Comparison of ENCODE assay signal across 18 cellular contexts in genomic region chr3:13120928-13121552, GRCh38. TPM values are rescaled to one million over a fixed set of nuclear protein-coding genes. Genes with fewer than 3 reads are reported as not detected.
DNase-seq lines count a peak whose midpoint lies in the region; ATAC-seq and TF ChIP-seq lines count a peak whose summit lies in the region.
"Had no signal": no experiment of that assay in that cellular context is flagged by ENCODE, and none has a peak within 500 bp of the region (broad histone marks: within the 10 kb centered on the region; RNA-seq: fewer than 3 reads in every experiment).

No MANE protein-coding gene starts in this region.

- H2AK5ac ChIP-seq in neuronal stem cell (ENCODE audit: low read depth, low read length) (no peak overlapping the region), mesendoderm (ENCODE audit: low read length) (no peak overlapping the region), mesenchymal stem cell (ENCODE audit: low read length, severe bottlenecking) (no peak overlapping the region)

- H3K27me3 ChIP-seq in heart right ventricle = peaks cover 0 to 2% (median 0%) of the 10 kb centered on the region in 7 donors
- peaks cover 0 to 12% (median 0%) of the 10 kb centered on the region in 3 experiments for H3K27me3 ChIP-seq in neuronal stem cell (ENCODE audit: control insufficient read depth in 3 of 3, insufficient read depth in 3 of 3, low read depth in 1 of 3, low read length in 3 of 3)
- no peaks in the 10 kb centered on the region for H3K27me3 ChIP-seq in mesendoderm (ENCODE audit: insufficient read depth, low read length, poor library complexity)
- peaks cover 17 to 67% of the 10 kb centered on the region in 2 experiments for H3K27me3 ChIP-seq in mesenchymal stem cell (ENCODE audit: control insufficient read depth in 1 of 2, insufficient read depth in 1 of 2, low read length in 2 of 2)

- H3K18ac ChIP-seq in neuronal stem cell (ENCODE audit: low read length) = no peak overlapping the region
- H3K18ac ChIP-seq in mesendoderm (ENCODE audit: low read length) = no peak overlapping the region
- no peak overlapping the region for H3K18ac ChIP-seq in mesenchymal stem cell (ENCODE audit: low read depth in 1 of 2, low read length in 2 of 2)

- H3K36me3 ChIP-seq in heart right ventricle (no peaks in the 10 kb centered on the region), neuronal stem cell (replicated peaks in 1 of 2; ENCODE audit: control insufficient read depth in 2 of 2, insufficient read depth in 2 of 2, low read length in 2 of 2) (no peaks in the 10 kb centered on the region), mesendoderm (ENCODE audit: control insufficient read depth, insufficient read depth, low read length) (no peaks in the 10 kb centered on the region), mesenchymal stem cell (ENCODE audit: control insufficient read depth in 1 of 2, insufficient read depth in 2 of 2, low read depth in 1 of 2, low read length in 2 of 2) (no peaks in the 10 kb centered on the region)

- H3K79me1 ChIP-seq in neuronal stem cell (ENCODE audit: low read depth, low read length) (peaks cover 1% of the 10 kb centered on the region), mesendoderm (ENCODE audit: low read length) (no peaks in the 10 kb centered on the region), mesenchymal stem cell (replicated peaks; ENCODE audit: low read length, poor library complexity, severe bottlenecking) (no peaks in the 10 kb centered on the region)

- 87 to 88% methylated on average over 16 of the region's 16 CpGs for WGBS in heart right ventricle, 2 donors
- no CpG with 5 or more reads among the region's 16 CpGs for WGBS in neuronal stem cell (ENCODE audit: extremely low coverage in 2 of 2, insufficient read length in 2 of 2, insufficient replicate concordance in 1 of 2), 2 donors
- no CpG with 5 or more reads among the region's 16 CpGs for WGBS in mesendoderm (ENCODE audit: extremely low coverage, insufficient coverage, low lambda C conversion rate)
- 85% methylated on average over 16 of the region's 16 CpGs for WGBS in mesenchymal stem cell

- no peaks in the 10 kb centered on the region for H3K9me3 ChIP-seq in heart right ventricle
- no peaks in the 10 kb centered on the region for H3K9me3 ChIP-seq in neuronal stem cell (replicated peaks in 1 of 2; ENCODE audit: control insufficient read depth in 2 of 2, insufficient read depth in 1 of 2, low read depth in 1 of 2, low read length in 2 of 2)
- no peaks in the 10 kb centered on the region for H3K9me3 ChIP-seq in mesenchymal stem cell (ENCODE audit: control insufficient read depth, low read length)

- H2BK12ac ChIP-seq in neuronal stem cell (ENCODE audit: low read length) = no peak overlapping the region
- H2BK12ac ChIP-seq in mesenchymal stem cell (ENCODE audit: low read length in 2 of 2) = no peak overlapping the region

- H4K5ac ChIP-seq in mesendoderm (ENCODE audit: low read length) = no peak overlapping the region

- H3K14ac ChIP-seq in neuronal stem cell (ENCODE audit: low read length) (no peak overlapping the region), mesenchymal stem cell (ENCODE audit: low read length in 2 of 2) (no peak overlapping the region)

- no peak overlapping the region for H2AFZ ChIP-seq in neuronal stem cell (ENCODE audit: low read length)
- H2AFZ ChIP-seq in mesenchymal stem cell (ENCODE audit: low read depth, low read length) = no peak overlapping the region

- H2BK5ac ChIP-seq in neuronal stem cell (ENCODE audit: low read length) (no peak overlapping the region), mesendoderm (ENCODE audit: low read length) (no peak overlapping the region), mesenchymal stem cell (ENCODE audit: low read depth, low read length, poor library complexity, severe bottlenecking) (no peak overlapping the region)

- no peak overlapping the region for H4K91ac ChIP-seq in neuronal stem cell (ENCODE audit: low read depth, low read length, poor library complexity)
- H4K91ac ChIP-seq in mesenchymal stem cell (ENCODE audit: low read length) = no peak overlapping the region

- TF ChIP-seq CTCF in heart right ventricle (IDR thresholded peaks at IDR 0.05) = no peak

- H3K27ac ChIP-seq in heart right ventricle (no peak overlapping the region), neuronal stem cell (replicated peaks; ENCODE audit: low read length) (no peak overlapping the region), mesendoderm (ENCODE audit: low read depth, low read length) (no peak overlapping the region), mesenchymal stem cell (ENCODE audit: low read length, poor library complexity, severe bottlenecking) (no peak overlapping the region)
- H3K27ac ChIP-seq: SK-N-MC had no signal

- H3K4me2 ChIP-seq in neuronal stem cell (ENCODE audit: insufficient read depth, low read length, poor library complexity, severe bottlenecking) (no peak overlapping the region), mesendoderm (ENCODE audit: low read length) (no peak overlapping the region), mesenchymal stem cell (ENCODE audit: low read length, poor library complexity, severe bottlenecking) (no peak overlapping the region)

- H2BK120ac ChIP-seq in neuronal stem cell (ENCODE audit: low read depth, low read length) = no peak overlapping the region
- no peak overlapping the region for H2BK120ac ChIP-seq in mesendoderm (ENCODE audit: low read depth, low read length)
- no peak overlapping the region for H2BK120ac ChIP-seq in mesenchymal stem cell (ENCODE audit: low read depth, low read length)

- no peak overlapping the region for H4K8ac ChIP-seq in neuronal stem cell (ENCODE audit: low read depth, low read length)
- no peak overlapping the region for H4K8ac ChIP-seq in mesendoderm (ENCODE audit: low read depth, low read length)
- no peak overlapping the region for H4K8ac ChIP-seq in mesenchymal stem cell (ENCODE audit: low read length)

- no peaks in the 10 kb centered on the region for H3K79me2 ChIP-seq in mesendoderm (ENCODE audit: control insufficient read depth, insufficient read depth, low read length)

- peak overlapping the region; percentile 35 for H3K23ac ChIP-seq in neuronal stem cell (ENCODE audit: low read depth, low read length, poor library complexity)
- no peak overlapping the region for H3K23ac ChIP-seq in mesendoderm (ENCODE audit: low read length)
- H3K23ac ChIP-seq in mesenchymal stem cell (ENCODE audit: low read length in 2 of 2) = no peak overlapping the region

- H2BK15ac ChIP-seq in neuronal stem cell (ENCODE audit: low read length) = no peak overlapping the region
- H2BK15ac ChIP-seq in mesendoderm (replicated peaks; ENCODE audit: low read depth) = no peak overlapping the region
- no peak overlapping the region for H2BK15ac ChIP-seq in mesenchymal stem cell (ENCODE audit: low read depth, poor library complexity, severe bottlenecking)

- H3K4me1 ChIP-seq in heart right ventricle = no peaks in the 10 kb centered on the region
- peaks cover 0 to 2% of the 10 kb centered on the region in 2 donors for H3K4me1 ChIP-seq in neuronal stem cell (ENCODE audit: control insufficient read depth in 2 of 2, insufficient read depth in 1 of 2, low read depth in 1 of 2, low read length in 2 of 2)
- peaks cover 2% of the 10 kb centered on the region for H3K4me1 ChIP-seq in mesendoderm (ENCODE audit: control insufficient read depth, low read depth, low read length)
- H3K4me1 ChIP-seq in mesenchymal stem cell (ENCODE audit: control insufficient read depth, insufficient read depth, low read depth, low read length) = no peaks in the 10 kb centered on the region

- no peak for ATAC-seq in Right ventricle myocardium superior (ENCODE audit: poor library complexity)
- no peak for ATAC-seq in heart right ventricle
- ATAC-seq in GM19324 (IDR thresholded peaks at IDR 0.05; ENCODE audit: low FRiP score, unreplicated experiment) = no peak

- H3K9ac ChIP-seq in neuronal stem cell (ENCODE audit: low read depth, low read length, poor library complexity) (no peak overlapping the region), mesendoderm (ENCODE audit: low read length) (no peak overlapping the region), mesenchymal stem cell (ENCODE audit: low read length) (no peak overlapping the region)

- H3K4ac ChIP-seq in neuronal stem cell (ENCODE audit: low read length) (no peak overlapping the region), mesendoderm (ENCODE audit: low read depth, low read length) (no peak overlapping the region), mesenchymal stem cell (ENCODE audit: low read depth in 1 of 2, low read length in 2 of 2) (no peak overlapping the region)

- DNase-seq in Right ventricle myocardium superior = peak; percentile 21
- no peak for DNase-seq in heart right ventricle
- DNase-seq in kidney tubule cell (ENCODE audit: low spot score) = peak; percentile 12
- DNase-seq in neuronal stem cell (ENCODE audit: low spot score) = no peak
- DNase-seq in mesendoderm = no peak
- DNase-seq in mesenchymal stem cell = no peak
- DNase-seq: EL, GF-D8, Kasumi-1, NCI-H1694, NCI-H2081 treated with DMSO at 0.1 percent for 48 hours, NCI-H2171 treated with DMSO at 0.1 percent for 48 hours, NCI-H446, NCI-H526, OCI-M1, SHP77 treated with DMSO at 0.1 percent for 48 hours had no signal

- intact Hi-C loops in Right ventricle myocardium superior (cut with DNase I) = no loop called here
- intact Hi-C loops in heart right ventricle (cut with DNase I) = no loop called here

- H3K4me3 ChIP-seq in heart right ventricle (no peak overlapping the region), neuronal stem cell (ENCODE audit: low read length in 2 of 2) (no peak overlapping the region), mesendoderm (ENCODE audit: low read length) (no peak overlapping the region), mesenchymal stem cell (ENCODE audit: insufficient read depth in 1 of 2, low read depth in 1 of 2, low read length in 2 of 2) (no peak overlapping the region)
- H3K4me3 ChIP-seq: SK-N-MC had no signal

- H3K56ac ChIP-seq in mesendoderm (ENCODE audit: low read length) = no peak overlapping the region

RNA-seq across cellular contexts. Expression of gene IQSEC1, which starts 47.8 kb away (rescaled TPM):
- total RNA-seq in Right ventricle myocardium superior (78.6 TPM), heart right ventricle (10 to 100 TPM; 55.9 to 73.9 (median 60.7) TPM)
- 10 to 100 TPM; 13.1 to 29.7 TPM for polyA plus RNA-seq in heart right ventricle
- polyA plus RNA-seq in neuronal stem cell (2013, experiment 1 of 2) = 22.0 TPM
- 22.8 TPM for polyA plus RNA-seq in neuronal stem cell (2013, experiment 2 of 2)
- polyA plus RNA-seq in mesendoderm (2013, experiment 1 of 2) = 17.2 TPM
- polyA plus RNA-seq in mesendoderm (2013, experiment 2 of 2) = 17.2 TPM
- polyA plus RNA-seq in mesenchymal stem cell (2013, experiment 1 of 2) = 17.8 TPM
- polyA plus RNA-seq in mesenchymal stem cell (2013, experiment 2 of 2) = 17.1 TPM

Comparison
In these comparisons a context has a peak if more than half of its experiments do, and no peak if none do; other contexts are left out.
1. DNase-seq: peak in Right ventricle myocardium superior (single experiment) and kidney tubule cell (single experiment); none in heart right ventricle (0 of 2), neuronal stem cell (single experiment), mesendoderm (single experiment) and mesenchymal stem cell (single experiment).